ENCODE assay signal across 8 cellular contexts in the genomic region with DNA sequence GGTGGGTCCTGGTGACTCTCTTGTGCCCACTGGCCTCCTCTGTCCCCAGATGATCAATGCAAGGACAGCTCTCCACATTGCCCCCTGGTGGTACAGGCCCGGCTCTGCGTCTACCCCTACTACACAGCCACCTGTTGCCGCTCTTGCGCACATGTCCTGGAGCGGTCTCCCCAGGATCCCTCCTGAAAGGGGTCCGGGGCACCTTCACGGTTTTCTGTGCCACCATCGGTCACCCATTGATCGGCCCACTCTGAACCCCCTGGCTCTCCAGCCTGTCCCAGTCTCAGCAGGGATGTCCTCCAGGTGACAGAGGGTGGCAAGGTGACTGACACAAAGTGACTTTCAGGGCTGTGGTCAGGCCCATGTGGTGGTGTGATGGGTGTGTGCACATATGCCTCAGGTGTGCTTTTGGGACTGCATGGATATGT. TPM values are rescaled to one million over a fixed set of nuclear protein-coding genes. Genes with fewer than 3 reads are reported as not detected.
DNase-seq lines count a peak whose midpoint lies in the region; TF ChIP-seq lines count a peak whose summit lies in the region.

No MANE protein-coding gene starts in this region.

- peak in 1 of 2 donors; percentile 17 for TF ChIP-seq POLR2A in uterus (IDR thresholded peaks at IDR 0.05)

- H3K79me2 ChIP-seq in osteoblast (ENCODE audit: insufficient read depth, low read length): peaks cover 21% of the 10 kb centered on the region

- H3K27me3 ChIP-seq in osteoblast (ENCODE audit: insufficient read depth, low read length) (no peaks in the 10 kb centered on the region), uterus (no peaks in the 10 kb centered on the region)

- no peak overlapping the region for H2AFZ ChIP-seq in osteoblast (ENCODE audit: low read length)

- H3K4me2 ChIP-seq in osteoblast (ENCODE audit: insufficient read depth, low read length): peak overlapping the region; percentile 24

- H3K4me3 ChIP-seq in osteoblast (ENCODE audit: insufficient read depth, low read length) (no peak overlapping the region), uterus (no peak overlapping the region)

- peak overlapping the region; percentile 100 for H3K27ac ChIP-seq in osteoblast (ENCODE audit: low read depth, low read length)
- peak overlapping the region; percentile 99 for H3K27ac ChIP-seq in uterus

- peak; percentile 78 for DNase-seq in COLO668 (lab: John Stamatoyannopoulos, UW; ENCODE audit: unreplicated experiment)
- peak; percentile 47 for DNase-seq in RPMI7951 (ENCODE audit: low read depth)
- peak; percentile 65 for DNase-seq in activated gamma-delta T cell treated with anti-CD3 and anti-CD28 coated beads, Interleukin-2, amount 50 U/mL, for 16 hours (ENCODE audit: low read depth)
- DNase-seq in germinal center (ENCODE audit: low spot score): peak; percentile 79
- peak; percentile 96 for DNase-seq in osteoblast (ENCODE audit: insufficient read length, low spot score, missing footprints)
- peak; percentile 72 to 81 for DNase-seq in uterus
- no peak for DNase-seq in cerebellar nuclear complex (lab: John Stamatoyannopoulos, UW)

- TF ChIP-seq CTCF in osteoblast (IDR thresholded peaks at IDR 0.05; ENCODE audit: extremely low read depth, low read depth, low read length) (peak; percentile 89), uterus (IDR thresholded peaks at IDR 0.05) (peak; percentile 78 to 94 (median 80))

- peaks cover 6% of the 10 kb centered on the region for H4K20me1 ChIP-seq in osteoblast (ENCODE audit: insufficient read depth, low read length)

- peaks cover 9% of the 10 kb centered on the region for H3K36me3 ChIP-seq in osteoblast (ENCODE audit: insufficient read depth, low read length)
- no peaks in the 10 kb centered on the region for H3K36me3 ChIP-seq in uterus

- TF ChIP-seq RAD21 in Ishikawa (IDR thresholded peaks at IDR 0.05; ENCODE audit: low read depth): peak; percentile 57

- H3K9me3 ChIP-seq in osteoblast (ENCODE audit: low read depth, low read length) (no peaks in the 10 kb centered on the region), uterus (no peaks in the 10 kb centered on the region)

- intact Hi-C loops in uterus (cut with DNase I; ENCODE audit: low total_unique reads): loop anchor here (5.0 kb wide), 1 partner anchor 62 kb away; no protein-coding TSS in a partner anchor

- no peak for TF ChIP-seq EP300 in Ishikawa (IDR thresholded peaks at IDR 0.05; ENCODE audit: borderline replicate concordance)

- H3K4me1 ChIP-seq in osteoblast (ENCODE audit: insufficient read depth, low read length) (peaks cover 48% of the 10 kb centered on the region), uterus (peaks cover 32 to 37% of the 10 kb centered on the region in 2 donors)

TF ChIP-seq in Ishikawa, 13 proteins besides CTCF, POLR2A, EP300 and RAD21:
- TF ChIP-seq TCF12 (IDR thresholded peaks at IDR 0.05; ENCODE audit: low read depth) (no peak), ZBTB7A (IDR thresholded peaks at IDR 0.05; ENCODE audit: low read depth) (0 out of 2 replicates have a peak, but pooled peaks have one; percentile 20), TEAD4 (IDR thresholded peaks at IDR 0.05) (no peak), EGR1 (IDR thresholded peaks at IDR 0.05) (no peak), FOXM1 (IDR thresholded peaks at IDR 0.05; ENCODE audit: borderline replicate concordance, low read depth) (no peak), NFIC (IDR thresholded peaks at IDR 0.05) (no peak), CEBPB (IDR thresholded peaks at IDR 0.05) (no peak)
- TF ChIP-seq, protein P1, sequence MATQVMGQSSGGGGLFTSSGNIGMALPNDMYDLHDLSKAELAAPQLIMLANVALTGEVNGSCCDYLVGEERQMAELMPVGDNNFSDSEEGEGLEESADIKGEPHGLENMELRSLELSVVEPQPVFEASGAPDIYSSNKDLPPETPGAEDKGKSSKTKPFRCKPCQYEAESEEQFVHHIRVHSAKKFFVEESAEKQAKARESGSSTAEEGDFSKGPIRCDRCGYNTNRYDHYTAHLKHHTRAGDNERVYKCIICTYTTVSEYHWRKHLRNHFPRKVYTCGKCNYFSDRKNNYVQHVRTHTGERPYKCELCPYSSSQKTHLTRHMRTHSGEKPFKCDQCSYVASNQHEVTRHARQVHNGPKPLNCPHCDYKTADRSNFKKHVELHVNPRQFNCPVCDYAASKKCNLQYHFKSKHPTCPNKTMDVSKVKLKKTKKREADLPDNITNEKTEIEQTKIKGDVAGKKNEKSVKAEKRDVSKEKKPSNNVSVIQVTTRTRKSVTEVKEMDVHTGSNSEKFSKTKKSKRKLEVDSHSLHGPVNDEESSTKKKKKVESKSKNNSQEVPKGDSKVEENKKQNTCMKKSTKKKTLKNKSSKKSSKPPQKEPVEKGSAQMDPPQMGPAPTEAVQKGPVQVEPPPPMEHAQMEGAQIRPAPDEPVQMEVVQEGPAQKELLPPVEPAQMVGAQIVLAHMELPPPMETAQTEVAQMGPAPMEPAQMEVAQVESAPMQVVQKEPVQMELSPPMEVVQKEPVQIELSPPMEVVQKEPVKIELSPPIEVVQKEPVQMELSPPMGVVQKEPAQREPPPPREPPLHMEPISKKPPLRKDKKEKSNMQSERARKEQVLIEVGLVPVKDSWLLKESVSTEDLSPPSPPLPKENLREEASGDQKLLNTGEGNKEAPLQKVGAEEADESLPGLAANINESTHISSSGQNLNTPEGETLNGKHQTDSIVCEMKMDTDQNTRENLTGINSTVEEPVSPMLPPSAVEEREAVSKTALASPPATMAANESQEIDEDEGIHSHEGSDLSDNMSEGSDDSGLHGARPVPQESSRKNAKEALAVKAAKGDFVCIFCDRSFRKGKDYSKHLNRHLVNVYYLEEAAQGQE (IDR thresholded peaks at IDR 0.05; ENCODE audit: low read depth): no peak
- TF ChIP-seq, protein P2, sequence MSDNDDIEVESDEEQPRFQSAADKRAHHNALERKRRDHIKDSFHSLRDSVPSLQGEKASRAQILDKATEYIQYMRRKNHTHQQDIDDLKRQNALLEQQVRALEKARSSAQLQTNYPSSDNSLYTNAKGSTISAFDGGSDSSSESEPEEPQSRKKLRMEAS (IDR thresholded peaks at IDR 0.05): no peak

RNA-seq across cellular contexts. Expression of a gene that starts 10.8 kb away (rescaled TPM):
- total RNA-seq in RPMI7951 (2014; rRNA removed; shearing (Covaris generic)): 0.60 and 1.1 TPM in 2 replicates
- total RNA-seq in osteoblast (3.2 and 5.4 TPM in 2 replicates), uterus (100 to 1,000 TPM in 1 of 4 donors, 10 to 100 TPM in 3; 15.9 to 133 (median 35.4) TPM)

RNA-seq across cellular contexts. Expression of a gene that starts 19.4 kb away (rescaled TPM):
- total RNA-seq in RPMI7951 (2014; rRNA removed; shearing (Covaris generic)): 119 and 124 TPM in 2 replicates
- total RNA-seq in osteoblast (168 and 176 TPM in 2 replicates), uterus (100 to 1,000 TPM; 125 to 266 (median 207) TPM)

RNA-seq across cellular contexts. Expression of a gene that starts 44.5 kb away (rescaled TPM):
- total RNA-seq in RPMI7951 (2014; rRNA removed; shearing (Covaris generic)): not detected in 2 replicates
- total RNA-seq in osteoblast (0.36 TPM in 1 of 2 replicates, not detected in the other), uterus (1 to 10 TPM in 1 of 4 donors, under 1 TPM in 1, not detected in 2; 0.88 to 1.0 TPM)

RNA-seq across cellular contexts. Expression of a gene that starts 52.1 kb away (rescaled TPM):
- total RNA-seq in RPMI7951 (2014; rRNA removed; shearing (Covaris generic)): 110 and 139 TPM in 2 replicates
- total RNA-seq in osteoblast (20.9 and 30.0 TPM in 2 replicates), uterus (10 to 100 TPM in 2 of 4 donors, 1 to 10 TPM in 2; 1.5 to 38.5 (median 9.5) TPM)

Comparison
In these comparisons a context has a peak if more than half of its experiments do, and no peak if none do; other contexts are left out.
1. DNase-seq: peak in COLO668 (single experiment), RPMI7951 (single experiment), activated gamma-delta T cell treated with anti-CD3 and anti-CD28 coated beads, Interleukin-2, amount 50 U/mL, for 16 hours (single experiment), germinal center (single experiment), osteoblast (single experiment) and uterus (2 of 2); none in cerebellar nuclear complex (0 of 2).